ENCODE assay signal across 1 cellular context in the genomic region with DNA sequence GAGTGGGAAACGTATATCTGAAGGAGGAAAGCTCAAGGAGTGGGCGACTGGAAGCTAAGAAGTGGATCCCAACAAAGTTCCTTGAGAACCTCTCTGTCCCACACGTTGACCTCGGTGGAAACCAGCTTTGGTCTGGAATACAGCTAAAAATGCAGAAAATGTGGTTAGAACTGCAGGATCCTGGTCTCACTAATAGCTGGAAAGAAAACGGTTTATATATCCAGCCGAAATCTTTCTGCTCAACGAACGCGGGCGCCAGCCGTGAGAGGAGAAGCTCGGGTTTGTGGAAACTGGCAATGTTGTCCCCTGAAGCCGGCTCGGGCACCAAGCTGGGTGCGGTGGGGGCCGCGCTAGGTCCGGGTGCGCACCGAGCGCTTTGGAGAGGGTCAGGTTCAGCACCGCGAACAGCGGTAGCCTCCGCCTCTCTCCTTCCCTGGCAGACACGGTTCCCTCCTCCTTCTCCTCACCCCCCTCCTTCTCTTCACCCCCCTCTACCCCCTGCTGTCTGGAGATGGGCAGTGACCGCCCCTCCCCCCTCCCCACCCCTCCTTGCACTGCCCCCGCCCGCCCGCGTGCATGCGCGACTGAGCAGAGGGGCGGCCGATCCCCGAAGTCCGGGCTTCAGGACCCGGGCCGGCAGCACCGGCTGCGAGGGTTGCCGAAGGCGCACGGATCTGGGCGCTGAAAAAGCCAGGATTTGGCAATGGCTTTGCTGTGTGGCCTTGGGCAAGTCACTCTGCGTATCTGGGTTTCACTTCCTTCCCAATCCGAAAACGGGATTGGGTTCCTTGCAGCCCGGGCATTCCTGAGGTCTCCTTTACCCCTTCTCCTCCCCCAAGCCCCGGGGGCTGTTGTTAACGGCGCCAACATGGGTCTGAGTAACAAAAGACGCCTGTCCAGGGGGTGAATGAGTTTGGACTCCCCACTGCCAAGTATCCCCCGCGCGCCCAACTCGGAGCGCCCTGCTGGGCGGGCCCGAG.
TF ChIP-seq lines count a peak whose summit lies in the region.

A gene with protein sequence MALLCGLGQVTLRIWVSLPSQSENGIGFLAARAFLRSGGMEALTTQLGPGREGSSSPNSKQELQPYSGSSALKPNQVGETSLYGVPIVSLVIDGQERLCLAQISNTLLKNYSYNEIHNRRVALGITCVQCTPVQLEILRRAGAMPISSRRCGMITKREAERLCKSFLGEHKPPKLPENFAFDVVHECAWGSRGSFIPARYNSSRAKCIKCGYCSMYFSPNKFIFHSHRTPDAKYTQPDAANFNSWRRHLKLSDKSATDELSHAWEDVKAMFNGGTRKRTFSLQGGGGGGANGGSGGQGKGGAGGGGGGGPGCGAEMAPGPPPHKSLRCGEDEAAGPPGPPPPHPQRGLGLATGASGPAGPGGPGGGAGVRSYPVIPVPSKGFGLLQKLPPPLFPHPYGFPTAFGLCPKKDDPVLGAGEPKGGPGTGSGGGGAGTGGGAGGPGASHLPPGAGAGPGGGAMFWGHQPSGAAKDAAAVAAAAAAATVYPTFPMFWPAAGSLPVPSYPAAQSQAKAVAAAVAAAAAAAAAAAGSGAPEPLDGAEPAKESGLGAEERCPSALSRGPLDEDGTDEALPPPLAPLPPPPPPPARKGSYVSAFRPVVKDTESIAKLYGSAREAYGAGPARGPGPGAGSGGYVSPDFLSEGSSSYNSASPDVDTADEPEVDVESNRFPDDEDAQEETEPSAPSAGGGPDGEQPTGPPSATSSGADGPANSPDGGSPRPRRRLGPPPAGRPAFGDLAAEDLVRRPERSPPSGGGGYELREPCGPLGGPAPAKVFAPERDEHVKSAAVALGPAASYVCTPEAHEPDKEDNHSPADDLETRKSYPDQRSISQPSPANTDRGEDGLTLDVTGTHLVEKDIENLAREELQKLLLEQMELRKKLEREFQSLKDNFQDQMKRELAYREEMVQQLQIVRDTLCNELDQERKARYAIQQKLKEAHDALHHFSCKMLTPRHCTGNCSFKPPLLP (plus strand): TSS at position 610 of the 980 bp plus-strand sequence. CDS start 94 bp downstream, at position 704.

TF ChIP-seq in GM23338, 12 proteins besides CTCF, POLR2A, EP300 and RAD21 (continued from another document):
- TF ChIP-seq, protein P1, sequence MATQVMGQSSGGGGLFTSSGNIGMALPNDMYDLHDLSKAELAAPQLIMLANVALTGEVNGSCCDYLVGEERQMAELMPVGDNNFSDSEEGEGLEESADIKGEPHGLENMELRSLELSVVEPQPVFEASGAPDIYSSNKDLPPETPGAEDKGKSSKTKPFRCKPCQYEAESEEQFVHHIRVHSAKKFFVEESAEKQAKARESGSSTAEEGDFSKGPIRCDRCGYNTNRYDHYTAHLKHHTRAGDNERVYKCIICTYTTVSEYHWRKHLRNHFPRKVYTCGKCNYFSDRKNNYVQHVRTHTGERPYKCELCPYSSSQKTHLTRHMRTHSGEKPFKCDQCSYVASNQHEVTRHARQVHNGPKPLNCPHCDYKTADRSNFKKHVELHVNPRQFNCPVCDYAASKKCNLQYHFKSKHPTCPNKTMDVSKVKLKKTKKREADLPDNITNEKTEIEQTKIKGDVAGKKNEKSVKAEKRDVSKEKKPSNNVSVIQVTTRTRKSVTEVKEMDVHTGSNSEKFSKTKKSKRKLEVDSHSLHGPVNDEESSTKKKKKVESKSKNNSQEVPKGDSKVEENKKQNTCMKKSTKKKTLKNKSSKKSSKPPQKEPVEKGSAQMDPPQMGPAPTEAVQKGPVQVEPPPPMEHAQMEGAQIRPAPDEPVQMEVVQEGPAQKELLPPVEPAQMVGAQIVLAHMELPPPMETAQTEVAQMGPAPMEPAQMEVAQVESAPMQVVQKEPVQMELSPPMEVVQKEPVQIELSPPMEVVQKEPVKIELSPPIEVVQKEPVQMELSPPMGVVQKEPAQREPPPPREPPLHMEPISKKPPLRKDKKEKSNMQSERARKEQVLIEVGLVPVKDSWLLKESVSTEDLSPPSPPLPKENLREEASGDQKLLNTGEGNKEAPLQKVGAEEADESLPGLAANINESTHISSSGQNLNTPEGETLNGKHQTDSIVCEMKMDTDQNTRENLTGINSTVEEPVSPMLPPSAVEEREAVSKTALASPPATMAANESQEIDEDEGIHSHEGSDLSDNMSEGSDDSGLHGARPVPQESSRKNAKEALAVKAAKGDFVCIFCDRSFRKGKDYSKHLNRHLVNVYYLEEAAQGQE (IDR thresholded peaks at IDR 0.05; ENCODE audit: unreplicated experiment) = peak; percentile 78
- TF ChIP-seq POLR2AphosphoS5 (IDR thresholded peaks at IDR 0.05; ENCODE audit: low read depth) = no peak
- TF ChIP-seq ZNF331 (CRISPR knock-in tag; IDR thresholded peaks at IDR 0.05; ENCODE audit: low read depth) = no peak
- peak; percentile 96 for TF ChIP-seq EZH2 (IDR thresholded peaks at IDR 0.05; ENCODE audit: low read depth, unreplicated experiment)
- TF ChIP-seq STAT1 (IDR thresholded peaks at IDR 0.05; ENCODE audit: unreplicated experiment) = no peak
- TF ChIP-seq, protein P2, sequence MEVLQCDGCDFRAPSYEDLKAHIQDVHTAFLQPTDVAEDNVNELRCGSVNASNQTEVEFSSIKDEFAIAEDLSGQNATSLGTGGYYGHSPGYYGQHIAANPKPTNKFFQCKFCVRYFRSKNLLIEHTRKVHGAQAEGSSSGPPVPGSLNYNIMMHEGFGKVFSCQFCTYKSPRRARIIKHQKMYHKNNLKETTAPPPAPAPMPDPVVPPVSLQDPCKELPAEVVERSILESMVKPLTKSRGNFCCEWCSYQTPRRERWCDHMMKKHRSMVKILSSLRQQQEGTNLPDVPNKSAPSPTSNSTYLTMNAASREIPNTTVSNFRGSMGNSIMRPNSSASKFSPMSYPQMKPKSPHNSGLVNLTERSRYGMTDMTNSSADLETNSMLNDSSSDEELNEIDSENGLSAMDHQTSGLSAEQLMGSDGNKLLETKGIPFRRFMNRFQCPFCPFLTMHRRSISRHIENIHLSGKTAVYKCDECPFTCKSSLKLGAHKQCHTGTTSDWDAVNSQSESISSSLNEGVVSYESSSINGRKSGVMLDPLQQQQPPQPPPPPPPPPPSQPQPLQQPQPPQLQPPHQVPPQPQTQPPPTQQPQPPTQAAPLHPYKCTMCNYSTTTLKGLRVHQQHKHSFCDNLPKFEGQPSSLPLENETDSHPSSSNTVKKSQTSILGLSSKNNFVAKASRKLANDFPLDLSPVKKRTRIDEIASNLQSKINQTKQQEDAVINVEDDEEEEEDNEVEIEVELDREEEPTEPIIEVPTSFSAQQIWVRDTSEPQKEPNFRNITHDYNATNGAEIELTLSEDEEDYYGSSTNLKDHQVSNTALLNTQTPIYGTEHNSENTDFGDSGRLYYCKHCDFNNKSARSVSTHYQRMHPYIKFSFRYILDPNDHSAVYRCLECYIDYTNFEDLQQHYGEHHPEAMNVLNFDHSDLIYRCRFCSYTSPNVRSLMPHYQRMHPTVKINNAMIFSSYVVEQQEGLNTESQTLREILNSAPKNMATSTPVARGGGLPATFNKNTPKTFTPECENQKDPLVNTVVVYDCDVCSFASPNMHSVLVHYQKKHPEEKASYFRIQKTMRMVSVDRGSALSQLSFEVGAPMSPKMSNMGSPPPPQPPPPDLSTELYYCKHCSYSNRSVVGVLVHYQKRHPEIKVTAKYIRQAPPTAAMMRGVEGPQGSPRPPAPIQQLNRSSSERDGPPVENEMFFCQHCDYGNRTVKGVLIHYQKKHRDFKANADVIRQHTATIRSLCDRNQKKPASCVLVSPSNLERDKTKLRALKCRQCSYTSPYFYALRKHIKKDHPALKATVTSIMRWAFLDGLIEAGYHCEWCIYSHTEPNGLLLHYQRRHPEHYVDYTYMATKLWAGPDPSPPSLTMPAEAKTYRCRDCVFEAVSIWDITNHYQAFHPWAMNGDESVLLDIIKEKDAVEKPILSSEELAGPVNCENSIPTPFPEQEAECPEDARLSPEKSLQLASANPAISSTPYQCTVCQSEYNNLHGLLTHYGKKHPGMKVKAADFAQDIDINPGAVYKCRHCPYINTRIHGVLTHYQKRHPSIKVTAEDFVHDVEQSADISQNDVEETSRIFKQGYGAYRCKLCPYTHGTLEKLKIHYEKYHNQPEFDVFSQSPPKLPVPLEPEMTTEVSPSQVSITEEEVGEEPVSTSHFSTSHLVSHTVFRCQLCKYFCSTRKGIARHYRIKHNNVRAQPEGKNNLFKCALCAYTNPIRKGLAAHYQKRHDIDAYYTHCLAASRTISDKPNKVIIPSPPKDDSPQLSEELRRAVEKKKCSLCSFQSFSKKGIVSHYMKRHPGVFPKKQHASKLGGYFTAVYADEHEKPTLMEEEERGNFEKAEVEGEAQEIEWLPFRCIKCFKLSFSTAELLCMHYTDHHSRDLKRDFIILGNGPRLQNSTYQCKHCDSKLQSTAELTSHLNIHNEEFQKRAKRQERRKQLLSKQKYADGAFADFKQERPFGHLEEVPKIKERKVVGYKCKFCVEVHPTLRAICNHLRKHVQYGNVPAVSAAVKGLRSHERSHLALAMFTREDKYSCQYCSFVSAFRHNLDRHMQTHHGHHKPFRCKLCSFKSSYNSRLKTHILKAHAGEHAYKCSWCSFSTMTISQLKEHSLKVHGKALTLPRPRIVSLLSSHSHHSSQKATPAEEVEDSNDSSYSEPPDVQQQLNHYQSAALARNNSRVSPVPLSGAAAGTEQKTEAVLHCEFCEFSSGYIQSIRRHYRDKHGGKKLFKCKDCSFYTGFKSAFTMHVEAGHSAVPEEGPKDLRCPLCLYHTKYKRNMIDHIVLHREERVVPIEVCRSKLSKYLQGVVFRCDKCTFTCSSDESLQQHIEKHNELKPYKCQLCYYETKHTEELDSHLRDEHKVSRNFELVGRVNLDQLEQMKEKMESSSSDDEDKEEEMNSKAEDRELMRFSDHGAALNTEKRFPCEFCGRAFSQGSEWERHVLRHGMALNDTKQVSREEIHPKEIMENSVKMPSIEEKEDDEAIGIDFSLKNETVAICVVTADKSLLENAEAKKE (CRISPR knock-in tag; IDR thresholded peaks at IDR 0.05) = no peak
- no peak for TF ChIP-seq CREB1 (CRISPR knock-in tag; IDR thresholded peaks at IDR 0.05; ENCODE audit: low read depth)
- TF ChIP-seq, protein P3, sequence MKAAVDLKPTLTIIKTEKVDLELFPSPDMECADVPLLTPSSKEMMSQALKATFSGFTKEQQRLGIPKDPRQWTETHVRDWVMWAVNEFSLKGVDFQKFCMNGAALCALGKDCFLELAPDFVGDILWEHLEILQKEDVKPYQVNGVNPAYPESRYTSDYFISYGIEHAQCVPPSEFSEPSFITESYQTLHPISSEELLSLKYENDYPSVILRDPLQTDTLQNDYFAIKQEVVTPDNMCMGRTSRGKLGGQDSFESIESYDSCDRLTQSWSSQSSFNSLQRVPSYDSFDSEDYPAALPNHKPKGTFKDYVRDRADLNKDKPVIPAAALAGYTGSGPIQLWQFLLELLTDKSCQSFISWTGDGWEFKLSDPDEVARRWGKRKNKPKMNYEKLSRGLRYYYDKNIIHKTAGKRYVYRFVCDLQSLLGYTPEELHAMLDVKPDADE (IDR thresholded peaks at IDR 0.05) = no peak
- no peak for TF ChIP-seq JUNB (IDR thresholded peaks at IDR 0.05; ENCODE audit: unreplicated experiment)
- no peak for TF ChIP-seq ZNF114 (CRISPR knock-in tag; IDR thresholded peaks at IDR 0.05)
